1 cellular context compared by ENCODE assay signal in the genomic region with DNA sequence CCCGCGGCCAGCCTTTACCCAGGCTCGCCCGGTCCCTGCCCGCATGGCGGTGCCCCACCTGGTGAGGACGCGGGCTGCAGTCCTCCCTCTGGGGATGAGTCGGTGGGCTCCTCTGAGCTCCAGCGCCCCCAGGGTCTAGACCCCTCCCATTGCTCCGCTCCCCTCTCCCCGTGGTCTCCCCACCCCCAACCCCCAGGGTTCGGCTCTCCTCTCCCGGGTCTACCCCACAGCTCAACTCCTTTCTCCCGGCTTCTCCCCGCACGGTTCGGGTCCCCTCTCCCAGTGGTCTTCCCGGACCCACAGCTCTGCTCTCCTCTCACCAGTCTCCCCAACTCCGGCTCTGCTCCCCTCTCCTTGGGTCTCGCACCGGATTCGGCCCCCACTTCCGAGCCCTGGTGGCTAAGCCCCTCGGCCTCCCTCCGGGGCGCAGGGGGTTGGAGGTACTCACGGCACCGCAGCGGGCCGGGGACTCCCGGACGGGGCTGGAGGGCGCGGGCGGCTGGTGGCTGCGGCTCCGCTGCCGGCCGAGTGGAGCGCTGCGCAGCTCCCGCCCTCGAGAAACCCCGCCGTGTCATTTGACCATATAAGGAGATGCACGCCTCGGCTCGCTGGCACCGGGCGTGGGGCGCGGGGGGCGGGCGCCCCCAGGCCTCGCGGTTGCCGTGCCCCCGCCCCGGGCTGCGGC.
TF ChIP-seq lines count a peak whose summit lies in the region.

Gene FHL2 (minus strand): TSS at position 530 of the 685 bp plus-strand sequence. CDS start 12,535 bp downstream, outside the sequence.

TF ChIP-seq in A549, 52 proteins besides CTCF, POLR2A, EP300 and RAD21 (continued from another document):
- TF ChIP-seq, protein P1, sequence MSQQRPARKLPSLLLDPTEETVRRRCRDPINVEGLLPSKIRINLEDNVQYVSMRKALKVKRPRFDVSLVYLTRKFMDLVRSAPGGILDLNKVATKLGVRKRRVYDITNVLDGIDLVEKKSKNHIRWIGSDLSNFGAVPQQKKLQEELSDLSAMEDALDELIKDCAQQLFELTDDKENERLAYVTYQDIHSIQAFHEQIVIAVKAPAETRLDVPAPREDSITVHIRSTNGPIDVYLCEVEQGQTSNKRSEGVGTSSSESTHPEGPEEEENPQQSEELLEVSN (IDR thresholded peaks at IDR 0.05; ENCODE audit: borderline replicate concordance, low read depth) = peak; percentile 92; the same call in 1 of the 2 replicates
- TF ChIP-seq ELK1 (IDR thresholded peaks at IDR 0.05; ENCODE audit: low read depth, low read length) = peak; percentile 89
- no peak for TF ChIP-seq SREBF2 (IDR thresholded peaks at IDR 0.05)
- no peak for TF ChIP-seq HES2 (IDR thresholded peaks at IDR 0.05)
- peak; percentile 84; the same call in 1 of the 2 replicates for TF ChIP-seq PHF8 (IDR thresholded peaks at IDR 0.05; ENCODE audit: borderline replicate concordance, low read depth)
- 0 out of 2 replicates have a peak, but pooled peaks have one; percentile 25 for TF ChIP-seq RFX5 (IDR thresholded peaks at IDR 0.05)
- no peak for TF ChIP-seq RNF2 (IDR thresholded peaks at IDR 0.05; ENCODE audit: borderline replicate concordance, low read depth)
